ENCODE assay signal across 2 cellular contexts in the genomic region with DNA sequence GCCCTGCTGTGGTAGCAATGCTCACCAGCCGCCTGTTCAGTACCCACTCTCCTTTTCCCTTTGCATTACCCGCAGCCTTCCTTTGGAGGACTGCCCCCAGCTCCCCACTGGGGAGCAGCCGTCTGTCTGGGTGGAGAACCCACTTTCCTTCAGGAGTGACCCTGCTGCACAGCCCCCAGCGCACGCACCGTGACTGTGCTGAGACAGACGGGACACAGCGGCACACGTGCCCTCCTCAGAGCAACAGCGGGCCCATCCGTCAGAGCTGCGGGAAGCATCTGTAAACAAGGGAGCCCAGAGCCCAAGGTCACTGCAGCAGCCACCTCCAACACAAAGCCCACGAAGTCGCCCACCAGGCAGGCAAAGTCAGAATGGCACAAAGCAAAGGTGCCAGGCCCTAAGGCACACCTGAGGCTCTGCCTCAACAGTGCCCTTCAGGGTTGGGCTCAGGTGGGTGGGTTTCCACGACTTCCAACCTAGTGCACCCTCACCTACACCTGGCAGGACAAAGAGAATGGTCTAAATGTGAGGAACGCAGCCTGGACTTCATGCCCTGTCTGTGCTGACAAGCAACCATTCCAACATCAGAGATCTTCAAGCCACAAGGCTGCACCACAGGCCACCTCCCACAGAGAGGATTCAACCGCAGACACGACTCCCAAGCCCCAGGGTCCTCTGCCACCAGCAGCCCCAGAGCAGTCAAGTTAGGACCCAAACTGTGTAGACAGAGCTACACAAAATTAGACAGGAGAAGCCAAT.
A peak's percentile ranks its signal among the peaks of the same experiment; 100 is the strongest.
TF ChIP-seq lines count a peak whose summit lies in the region.

No MANE protein-coding gene starts in this region.

TF ChIP-seq in HEK293, 187 proteins besides CTCF, POLR2A, EP300 and RAD21:
- TF ChIP-seq ZNF155 (tag by site-specific recombination; IDR thresholded peaks at IDR 0.05) (no peak), IKZF3 (tag by site-specific recombination; IDR thresholded peaks at IDR 0.05) (no peak), GLIS2 (tag by site-specific recombination; IDR thresholded peaks at IDR 0.05) (no peak), ZNF548 (tag by site-specific recombination; IDR thresholded peaks at IDR 0.05) (no peak), ZIC2 (tag by site-specific recombination; IDR thresholded peaks at IDR 0.05) (peak; percentile 51; the same call in 1 of the 2 replicates), ZNF37A (tag by site-specific recombination; IDR thresholded peaks at IDR 0.05) (no peak), ZNF658 (tag by site-specific recombination; IDR thresholded peaks at IDR 0.05) (no peak), RBAK (tag by site-specific recombination; IDR thresholded peaks at IDR 0.05) (no peak), ZNF169 (tag by site-specific recombination; IDR thresholded peaks at IDR 0.05) (no peak), EGR2 (tag by site-specific recombination; IDR thresholded peaks at IDR 0.05; ENCODE audit: low read depth) (peak; percentile 12; the same call in 1 of the 2 replicates), GLIS1 (tag by site-specific recombination; IDR thresholded peaks at IDR 0.05) (peak; percentile 55), BCL11A (tag by site-specific recombination; IDR thresholded peaks at IDR 0.05; ENCODE audit: low read depth) (no peak), ZNF423 (tag by site-specific recombination; IDR thresholded peaks at IDR 0.05) (no peak)
- TF ChIP-seq, protein P1, sequence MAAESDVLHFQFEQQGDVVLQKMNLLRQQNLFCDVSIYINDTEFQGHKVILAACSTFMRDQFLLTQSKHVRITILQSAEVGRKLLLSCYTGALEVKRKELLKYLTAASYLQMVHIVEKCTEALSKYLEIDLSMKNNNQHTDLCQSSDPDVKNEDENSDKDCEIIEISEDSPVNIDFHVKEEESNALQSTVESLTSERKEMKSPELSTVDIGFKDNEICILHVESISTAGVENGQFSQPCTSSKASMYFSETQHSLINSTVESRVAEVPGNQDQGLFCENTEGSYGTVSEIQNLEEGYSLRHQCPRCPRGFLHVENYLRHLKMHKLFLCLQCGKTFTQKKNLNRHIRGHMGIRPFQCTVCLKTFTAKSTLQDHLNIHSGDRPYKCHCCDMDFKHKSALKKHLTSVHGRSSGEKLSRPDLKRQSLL (tag by site-specific recombination; IDR thresholded peaks at IDR 0.05), result no peak
- TF ChIP-seq, protein P2, sequence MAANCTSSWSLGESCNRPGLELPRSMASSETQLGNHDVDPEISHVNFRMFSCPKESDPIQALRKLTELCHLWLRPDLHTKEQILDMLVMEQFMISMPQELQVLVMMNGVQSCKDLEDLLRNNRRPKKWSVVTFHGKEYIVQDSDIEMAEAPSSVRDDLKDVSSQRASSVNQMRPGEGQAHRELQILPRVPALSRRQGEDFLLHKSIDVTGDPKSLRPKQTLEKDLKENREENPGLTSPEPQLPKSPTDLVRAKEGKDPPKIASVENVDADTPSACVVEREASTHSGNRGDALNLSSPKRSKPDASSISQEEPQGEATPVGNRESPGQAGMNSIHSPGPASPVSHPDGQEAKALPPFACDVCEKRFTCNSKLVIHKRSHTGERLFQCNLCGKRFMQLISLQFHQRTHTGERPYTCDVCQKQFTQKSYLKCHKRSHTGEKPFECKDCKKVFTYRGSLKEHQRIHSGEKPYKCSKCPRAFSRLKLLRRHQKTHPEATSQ (tag by site-specific recombination; IDR thresholded peaks at IDR 0.05), result no peak

TF ChIP-seq in WTC11, 78 proteins besides CTCF, POLR2A, EP300 and RAD21:
- TF ChIP-seq NFYB (CRISPR knock-in tag; conservative IDR thresholded peaks at IDR 0.05; ENCODE audit: low read depth) (no peak), FOXP1 (CRISPR knock-in tag; IDR thresholded peaks at IDR 0.05; ENCODE audit: borderline replicate concordance) (0 out of 2 replicates have a peak, but pooled peaks have one; percentile 24), GABPB1 (CRISPR knock-in tag; IDR thresholded peaks at IDR 0.05) (peak; percentile 74), ZNF671 (CRISPR knock-in tag; IDR thresholded peaks at IDR 0.05) (no peak), RELA (CRISPR knock-in tag; IDR thresholded peaks at IDR 0.05; ENCODE audit: borderline replicate concordance) (peak; percentile 38; the same call in 1 of the 2 replicates)
- TF ChIP-seq, protein P3, sequence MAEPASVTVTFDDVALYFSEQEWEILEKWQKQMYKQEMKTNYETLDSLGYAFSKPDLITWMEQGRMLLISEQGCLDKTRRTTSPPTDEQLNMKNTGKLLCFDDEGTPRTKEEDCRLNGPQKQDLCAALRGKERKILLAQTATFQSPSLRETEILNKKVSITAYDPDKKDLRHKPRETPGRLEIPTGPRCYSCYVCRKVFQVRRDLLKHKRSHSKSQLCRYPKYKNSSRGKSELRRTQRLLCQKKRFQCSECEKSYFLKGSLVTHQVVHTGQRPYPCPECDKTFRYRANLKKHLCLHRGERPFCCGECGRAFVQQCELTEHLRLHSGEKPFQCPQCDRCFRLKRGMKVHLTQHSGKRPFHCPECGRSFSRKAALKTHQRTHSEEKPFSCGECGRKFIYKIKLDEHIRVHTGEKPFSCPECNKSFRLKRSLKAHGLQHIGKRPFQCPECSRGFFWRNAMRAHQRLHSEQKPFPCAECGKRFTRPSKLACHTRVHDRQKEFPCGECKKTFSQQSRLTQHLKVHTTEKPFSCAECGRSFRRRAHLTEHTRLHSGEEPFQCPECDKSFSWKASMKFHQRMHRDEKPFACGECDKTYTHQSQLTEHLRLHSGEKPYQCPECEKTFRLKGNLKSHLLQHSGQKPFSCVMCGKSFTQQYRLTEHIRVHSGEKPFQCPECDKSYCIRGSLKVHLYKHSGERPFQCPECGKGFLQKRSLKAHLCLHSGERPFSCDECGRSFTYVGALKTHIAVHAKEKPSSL (CRISPR knock-in tag; conservative IDR thresholded peaks at IDR 0.05), result no peak
- TF ChIP-seq, protein P4, sequence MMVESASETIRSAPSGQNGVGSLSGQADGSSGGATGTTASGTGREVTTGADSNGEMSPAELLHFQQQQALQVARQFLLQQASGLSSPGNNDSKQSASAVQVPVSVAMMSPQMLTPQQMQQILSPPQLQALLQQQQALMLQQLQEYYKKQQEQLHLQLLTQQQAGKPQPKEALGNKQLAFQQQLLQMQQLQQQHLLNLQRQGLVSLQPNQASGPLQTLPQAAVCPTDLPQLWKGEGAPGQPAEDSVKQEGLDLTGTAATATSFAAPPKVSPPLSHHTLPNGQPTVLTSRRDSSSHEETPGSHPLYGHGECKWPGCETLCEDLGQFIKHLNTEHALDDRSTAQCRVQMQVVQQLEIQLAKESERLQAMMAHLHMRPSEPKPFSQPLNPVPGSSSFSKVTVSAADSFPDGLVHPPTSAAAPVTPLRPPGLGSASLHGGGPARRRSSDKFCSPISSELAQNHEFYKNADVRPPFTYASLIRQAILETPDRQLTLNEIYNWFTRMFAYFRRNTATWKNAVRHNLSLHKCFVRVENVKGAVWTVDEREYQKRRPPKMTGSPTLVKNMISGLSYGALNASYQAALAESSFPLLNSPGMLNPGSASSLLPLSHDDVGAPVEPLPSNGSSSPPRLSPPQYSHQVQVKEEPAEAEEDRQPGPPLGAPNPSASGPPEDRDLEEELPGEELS (CRISPR knock-in tag; IDR thresholded peaks at IDR 0.05), result no peak
